In genomic region chr1:208536176-208536575, GRCh38 we compare ENCODE assay signal across 1 cellular context.
TF ChIP-seq lines count a peak whose summit lies in the region.

No MANE protein-coding gene starts in this region.

TF ChIP-seq in SK-N-SH, 30 proteins besides CTCF, POLR2A, EP300 and RAD21:
- TF ChIP-seq MEF2A (IDR thresholded peaks at IDR 0.05; ENCODE audit: borderline replicate concordance, low read depth) (no peak), PBX3 (IDR thresholded peaks at IDR 0.05) (no peak), NRF1 (IDR thresholded peaks at IDR 0.05; ENCODE audit: low read depth, low read length) (no peak), IRF3 (IDR thresholded peaks at IDR 0.05; ENCODE audit: low read depth, low read length) (no peak), ZBTB33 (IDR thresholded peaks at IDR 0.05; ENCODE audit: borderline replicate concordance, low read depth) (no peak), CHD2 (IDR thresholded peaks at IDR 0.05; ENCODE audit: low read length, partially characterized antibody) (no peak)
